In genomic region chr15:90640862-90641261, GRCh38 we compare ENCODE assay signal across 26 cellular contexts.
DNase-seq lines count a peak whose midpoint lies in the region; ATAC-seq, FAIRE-seq and TF ChIP-seq lines count a peak whose summit lies in the region.
"Had no signal": no experiment of that assay in that cellular context is flagged by ENCODE, and none has a peak within 500 bp of the region (broad histone marks: within the 10 kb centered on the region; RNA-seq: fewer than 3 reads in every experiment).

No MANE protein-coding gene starts in this region.

- H3K27me3 Mint-ChIP-seq in activated naive CD4-positive, alpha-beta T cell treated with anti-CD3 and anti-CD28 coated beads, Interleukin-2, amount 10 ng/mL, durations not matched to agents 7 days and 5 days: no peaks in the 10 kb centered on the region
- H3K27me3 Mint-ChIP-seq: CD4-positive, CD25-positive, alpha-beta regulatory T cell had no signal

- CTCF ChIA-PET in activated naive CD4-positive, alpha-beta T cell treated with anti-CD3 and anti-CD28 coated beads, Interleukin-2, amount 10 ng/mL, durations not matched to agents 7 days and 5 days (lab: Charles Lee): no interaction called here

- no peak overlapping the region for H3K4me3 ChIP-seq in BLaER1 treated with 17β-estradiol and CSF1 and Interleukin-3, amounts not matched to agents 10 nM and 100 nM
- no peak overlapping the region for H3K4me3 ChIP-seq in small intestine (ENCODE audit: low read depth in 1 of 2, low read length in 2 of 2)
- H3K4me3 ChIP-seq: A549, GM12878, GM23248 had no signal

- ATAC-seq in left colon: peak; percentile 74
- ATAC-seq: A549; CD8-positive, alpha-beta T cell; GM12878 had no signal

- H3K36me3 ChIP-seq in BLaER1 treated with 17β-estradiol and CSF1 and Interleukin-3, amounts not matched to agents 10 nM and 100 nM: peaks cover 44 to 69% (median 57%) of the 10 kb centered on the region in 11 experiments
- H3K36me3 ChIP-seq in small intestine (ENCODE audit: control insufficient read depth in 2 of 2, insufficient read depth in 2 of 2, low read length in 2 of 2): peaks cover 2 to 8% of the 10 kb centered on the region in 2 donors

- DNase-seq in activated naive CD4-positive, alpha-beta T cell treated with anti-CD3 and anti-CD28 coated beads, Interleukin-2, amount 10 ng/mL, durations not matched to agents 7 days and 5 days: peak; percentile 10
- DNase-seq in activated naive CD4-positive, alpha-beta T cell (lab: John Stamatoyannopoulos, UW): no peak
- DNase-seq in left colon (no peak), small intestine (peak; percentile 33), KG1 (lab: John Stamatoyannopoulos, UW) (no peak), D721Med (ENCODE audit: insufficient read length, low spot score) (no peak)
- DNase-seq: 8988T; ACHN; AML-193; BE2C; Caco-2; CD4-positive, CD25-positive, alpha-beta regulatory T cell; CD8-positive, alpha-beta T cell; DMS 273 treated with DMSO at 0.1 percent for 48 hours; DMS79; EL; GDM1; GM23248; H7; HCEC 1CT had no signal

- no peak overlapping the region for H3K4me3 Mint-ChIP-seq in activated naive CD4-positive, alpha-beta T cell treated with anti-CD3 and anti-CD28 coated beads, Interleukin-2, amount 10 ng/mL, durations not matched to agents 7 days and 5 days
- H3K4me3 Mint-ChIP-seq: CD8-positive, alpha-beta T cell had no signal

- H3K4me1 ChIP-seq in BLaER1 treated with 17β-estradiol and CSF1 and Interleukin-3, amounts not matched to agents 10 nM and 100 nM: peaks cover 21 to 53% (median 27%) of the 10 kb centered on the region in 10 experiments
- no peaks in the 10 kb centered on the region for H3K4me1 ChIP-seq in small intestine (ENCODE audit: control insufficient read depth in 2 of 2, insufficient read depth in 1 of 2, low read depth in 1 of 2, low read length in 1 of 2)
- H3K4me1 ChIP-seq: A549, BE2C, Caco-2 had no signal

- peaks cover 2% of the 10 kb centered on the region for H3K4me1 Mint-ChIP-seq in activated naive CD4-positive, alpha-beta T cell treated with anti-CD3 and anti-CD28 coated beads, Interleukin-2, amount 10 ng/mL, durations not matched to agents 7 days and 5 days

- no peak for TF ChIP-seq CTCF in D721Med (IDR thresholded peaks at IDR 0.05; ENCODE audit: insufficient read depth, missing control alignments)

- no peak overlapping the region for H3K27ac ChIP-seq in BLaER1 treated with 17β-estradiol and CSF1 and Interleukin-3, amounts not matched to agents 10 nM and 100 nM
- H3K27ac ChIP-seq in small intestine (ENCODE audit: low read depth in 1 of 2, low read length in 1 of 2): no peak overlapping the region
- H3K27ac ChIP-seq: A549, C4-2B, GM23248 had no signal

- peak overlapping the region in 6 of 11 experiments; percentile 7 to 44 (median 32); a peak in 6 of 22 replicates for H3K4me2 ChIP-seq in BLaER1 treated with 17β-estradiol and CSF1 and Interleukin-3, amounts not matched to agents 10 nM and 100 nM
- H3K4me2 ChIP-seq: A549 had no signal

- intact Hi-C loops in left colon (cut with DNase I, micrococcal nuclease): loop anchor here in 1 of 2 donors (10.0 kb wide), 1 partner anchor 54 kb away; no protein-coding TSS in a partner anchor

- H3K9me3 Mint-ChIP-seq in activated naive CD4-positive, alpha-beta T cell treated with anti-CD3 and anti-CD28 coated beads, Interleukin-2, amount 10 ng/mL, durations not matched to agents 7 days and 5 days: no peaks in the 10 kb centered on the region
- H3K9me3 Mint-ChIP-seq: CD4-positive, CD25-positive, alpha-beta regulatory T cell; CD8-positive, alpha-beta T cell had no signal

- peaks cover 45% of the 10 kb centered on the region for H3K36me3 Mint-ChIP-seq in activated naive CD4-positive, alpha-beta T cell treated with anti-CD3 and anti-CD28 coated beads, Interleukin-2, amount 10 ng/mL, durations not matched to agents 7 days and 5 days

- FAIRE-seq in small intestine (lab: Jason Lieb, UNC) (no peak), D721Med (lab: Jason Lieb, UNC) (no peak)
- FAIRE-seq: A549, GM12878, GM19239, H1 had no signal

- H3K27me3 ChIP-seq in BLaER1 treated with 17β-estradiol and CSF1 and Interleukin-3, amounts not matched to agents 10 nM and 100 nM: no peaks in the 10 kb centered on the region
- H3K27me3 ChIP-seq in small intestine (ENCODE audit: control insufficient read depth in 2 of 2, insufficient read depth in 2 of 2, low read length in 2 of 2): no peaks in the 10 kb centered on the region
- H3K27me3 ChIP-seq: BE2C had no signal

- H4K20me1 ChIP-seq in BLaER1 treated with 17β-estradiol and CSF1 and Interleukin-3, amounts not matched to agents 10 nM and 100 nM: peaks cover 0 to 29% (median 10%) of the 10 kb centered on the region in 11 experiments; a peak in 7 of 22 replicates

- WGBS in small intestine, 3 donors: 73 to 85% (median 81%) methylated on average over 8 of the region's 8 CpGs

- no peak overlapping the region for H3K27ac Mint-ChIP-seq in activated naive CD4-positive, alpha-beta T cell treated with anti-CD3 and anti-CD28 coated beads, Interleukin-2, amount 10 ng/mL, durations not matched to agents 7 days and 5 days
- H3K27ac Mint-ChIP-seq: CD8-positive, alpha-beta T cell had no signal

- H3K9ac ChIP-seq in BLaER1 treated with 17β-estradiol and CSF1 and Interleukin-3, amounts not matched to agents 10 nM and 100 nM: no peak overlapping the region
- H3K9ac ChIP-seq: GM23248 had no signal

- no peaks in the 10 kb centered on the region for H3K9me3 ChIP-seq in BLaER1 treated with 17β-estradiol and CSF1 and Interleukin-3, amounts not matched to agents 10 nM and 100 nM (replicated peaks in 1 of 11)
- H3K9me3 ChIP-seq in small intestine (ENCODE audit: control insufficient read depth, low read depth): no peaks in the 10 kb centered on the region
- H3K9me3 ChIP-seq: BE2C, Caco-2 had no signal

Comparison
In these comparisons a context has a peak if more than half of its experiments do, and no peak if none do; other contexts are left out.
1. DNase-seq: peak in activated naive CD4-positive, alpha-beta T cell treated with anti-CD3 and anti-CD28 coated beads, Interleukin-2, amount 10 ng/mL, durations not matched to agents 7 days and 5 days (single experiment) and small intestine (single experiment); none in activated naive CD4-positive, alpha-beta T cell (0 of 4), left colon (0 of 2), KG1 (single experiment) and D721Med (single experiment).